In genomic region chr11:69295995-69296889, GRCh38 we compare ENCODE assay signal across 8 cellular contexts. TPM values are rescaled to one million over a fixed set of nuclear protein-coding genes. Genes with fewer than 3 reads are reported as not detected.
A peak's percentile ranks its signal among the peaks of the same experiment; 100 is the strongest.
DNase-seq lines count a peak whose midpoint lies in the region; ATAC-seq and TF ChIP-seq lines count a peak whose summit lies in the region.

No MANE protein-coding gene starts in this region.

- DNase-seq in H4 (ENCODE audit: low spot score): peak; percentile 48
- DNase-seq in SIG-M5 treated with dmso at 0.1 percent for 504 hours (lab: John Stamatoyannopoulos, UW; ENCODE audit: unreplicated experiment): peak; percentile 85
- DNase-seq in fibroblast of pulmonary artery (ENCODE audit: low read depth): peak; percentile 93
- peak; percentile 82 for DNase-seq in skeletal muscle cell (ENCODE audit: low read depth)
- DNase-seq in GDM1 (lab: John Stamatoyannopoulos, UW): no peak
- DNase-seq in NCI-H69 (lab: John Stamatoyannopoulos, UW): no peak
- DNase-seq in central memory CD4-positive, alpha-beta T cell: no peak

- no peak overlapping the region for H3K4me3 ChIP-seq in fibroblast of pulmonary artery (replicated peaks; ENCODE audit: low read depth, low read length)
- H3K4me3 ChIP-seq in skeletal muscle cell (ENCODE audit: low read depth, low read length): no peak overlapping the region

- no peak for ATAC-seq in HG03135 (IDR thresholded peaks at IDR 0.05; ENCODE audit: unreplicated experiment)

- no peak for TF ChIP-seq CTCF in fibroblast of pulmonary artery (IDR thresholded peaks at IDR 0.05; ENCODE audit: low read length, missing control alignments)

RNA-seq across cellular contexts. Expression of gene MYEOV, which starts 2.3 kb away (rescaled TPM):
- 2.2 TPM in 1 of 2 replicates, not detected in the other for total RNA-seq in H4 (2014; rRNA removed; shearing (Covaris generic))

Comparison
In these comparisons a context has a peak if more than half of its experiments do, and no peak if none do; other contexts are left out.
1. DNase-seq: peak in H4 (single experiment), SIG-M5 treated with dmso at 0.1 percent for 504 hours (single experiment), fibroblast of pulmonary artery (single experiment) and skeletal muscle cell (single experiment); none in GDM1 (single experiment), NCI-H69 (single experiment) and central memory CD4-positive, alpha-beta T cell (single experiment).